ENCODE assay signal across 8 cellular contexts in genomic region chr9:91711755-91712591, GRCh38.
DNase-seq lines count a peak whose midpoint lies in the region; ATAC-seq, FAIRE-seq and TF ChIP-seq lines count a peak whose summit lies in the region.

No MANE protein-coding gene starts in this region.

- CTCF ChIA-PET in K562 (lab: Yijun Ruan, JAX; ENCODE audit: low intra/inter-chr PET ratio), result no interaction called here

- H3K27ac ChIP-seq in K562 (ENCODE audit: extremely low read depth, low read depth, low read length) (no peak overlapping the region), tibial artery (no peak overlapping the region)

- POLR2A ChIA-PET in K562 (lab: Yijun Ruan, JAX), result interaction anchor here (1.0 kb wide), 1 partner anchor 10 kb away, joined by 4 read pairs; no protein-coding TSS in a partner anchor

- in situ Hi-C loops in K562 (cut with MboI), result no loop called here

- WGBS in K562 (ENCODE audit: insufficient coverage, low coverage, missing lambda C conversion rate), result 46% methylated on average over 7 of the region's 8 CpGs

- H3K36me3 ChIP-seq in K562 (ENCODE audit: control insufficient read depth, insufficient read depth, low read length), result no peaks in the 10 kb centered on the region
- no peaks in the 10 kb centered on the region for H3K36me3 ChIP-seq in tibial artery

- H3K79me2 ChIP-seq in K562 (ENCODE audit: control insufficient read depth, insufficient read depth, low read length), result no peaks in the 10 kb centered on the region

- no peak for TF ChIP-seq EP300 in K562 (IDR thresholded peaks at IDR 0.05; ENCODE audit: low read length)

- H3K27me3 ChIP-seq in K562 (ENCODE audit: control insufficient read depth in 2 of 2, insufficient read depth in 2 of 2, low read length in 2 of 2), result no peaks in the 10 kb centered on the region; a peak in 1 of 5 replicates
- H3K27me3 ChIP-seq in tibial artery, result peaks cover 0 to 32% of the 10 kb centered on the region in 2 donors

- no peak for FAIRE-seq in K562 (lab: Jason Lieb, UNC)

- peak; percentile 92 for ATAC-seq in GM19025 (IDR thresholded peaks at IDR 0.05; ENCODE audit: low read depth, unreplicated experiment)
- peak; percentile 83 for ATAC-seq in HG02943 (IDR thresholded peaks at IDR 0.05; ENCODE audit: low read depth, unreplicated experiment)
- 0 out of 3 replicates have a peak, but pooled peaks have one; percentile 26 for ATAC-seq in K562

- DNase-seq in K562 (ENCODE audit: extremely low read depth in 1 of 4, low spot score in 3 of 4), result peak in 1 of 4 experiments; percentile 13
- peak; percentile 42 to 60 (median 54) for DNase-seq in stimulated activated CD4-positive, alpha-beta T cell treated with anti-CD3 and anti-CD28 coated beads, TNF-alpha, amount 100 ng/mL, for 48 hours (ENCODE audit: low read depth in 3 of 3)
- no peak for DNase-seq in tibial artery
- no peak for DNase-seq in NCI-H2029 treated with DMSO at 0.1 percent for 48 hours (lab: John Stamatoyannopoulos, UW)
- DNase-seq in dedifferentiated amniotic fluid mesenchymal stem cell (ENCODE audit: extremely low spot score), result no peak

- H4K20me1 ChIP-seq in K562 (replicated peaks; ENCODE audit: control insufficient read depth, insufficient read depth, low read length), result no peaks in the 10 kb centered on the region

- TF ChIP-seq RAD21 in K562 (CRISPR knock-in tag; conservative IDR thresholded peaks at IDR 0.05 in 1 of 2, IDR thresholded peaks at IDR 0.05 in 1 of 2), result no peak

- H3K4me3 ChIP-seq in K562 (no peak overlapping the region), tibial artery (no peak overlapping the region)

- H2AFZ ChIP-seq in K562 (ENCODE audit: low read depth, low read length), result peak overlapping the region; percentile 19; the same call in 1 of the 2 replicates

- no peak overlapping the region for H3K9ac ChIP-seq in K562 (ENCODE audit: insufficient read depth in 1 of 2, low read depth in 2 of 2, low read length in 2 of 2)

- intact Hi-C loops in K562 (cut with micrococcal nuclease), result no loop called here
- intact Hi-C loops in tibial artery (cut with DNase I; ENCODE audit: low total_unique reads), result no loop called here

- H3K9me3 ChIP-seq in K562 (replicated peaks; ENCODE audit: control insufficient read depth, insufficient read depth, low read depth, low read length) (peaks cover 2% of the 10 kb centered on the region; the same call in 1 of the 2 replicates), tibial artery (peaks cover 0 to 7% (median 7%) of the 10 kb centered on the region in 3 donors)

- H3K4me1 ChIP-seq in K562 (replicated peaks in 1 of 2; ENCODE audit: control insufficient read depth in 2 of 2, insufficient read depth in 2 of 2, low read length in 2 of 2), result peaks cover 0 to 2% of the 10 kb centered on the region in 2 experiments; a peak in 1 of 5 replicates
- H3K4me1 ChIP-seq in tibial artery, result no peaks in the 10 kb centered on the region

- H3K4me2 ChIP-seq in K562 (ENCODE audit: insufficient read depth, low read length), result no peak overlapping the region

- no TSS peak for BruUV-seq in K562 (replicated peaks; lab: Mats Ljungman, UMichigan)

- TF ChIP-seq CTCF in K562 (IDR thresholded peaks at IDR 0.05 in 2 of 3, conservative IDR thresholded peaks at IDR 0.05 in 1 of 3; ENCODE audit: insufficient read depth in 2 of 3, low read depth in 1 of 3, low read length in 3 of 3), result no peak
- no peak for TF ChIP-seq CTCF in tibial artery (IDR thresholded peaks at IDR 0.05)

- H3K9me1 ChIP-seq in K562 (ENCODE audit: control insufficient read depth, insufficient read depth, low read length), result no peaks in the 10 kb centered on the region

- TF ChIP-seq POLR2A in Raji (IDR thresholded peaks at IDR 0.05; ENCODE audit: insufficient read depth, low read depth, low read length) (peak; percentile 53), K562 (conservative IDR thresholded peaks at IDR 0.05) (no peak)

TF ChIP-seq in K562, 482 proteins besides CTCF, POLR2A, EP300 and RAD21:
- TF ChIP-seq TAL1 (IDR thresholded peaks at IDR 0.05) (no peak), MYBL2 (IDR thresholded peaks at IDR 0.05; ENCODE audit: low read depth) (no peak), MYBL2 (CRISPR knock-in tag; IDR thresholded peaks at IDR 0.05; ENCODE audit: borderline replicate concordance) (no peak), ZNF584 (CRISPR knock-in tag; IDR thresholded peaks at IDR 0.05; ENCODE audit: low read depth) (no peak), BRCA1 (IDR thresholded peaks at IDR 0.05) (no peak), BRCA1 (CRISPR knock-in tag; IDR thresholded peaks at IDR 0.05) (no peak), PHTF2 (CRISPR knock-in tag; IDR thresholded peaks at IDR 0.05) (no peak), TFAM (CRISPR knock-in tag; conservative IDR thresholded peaks at IDR 0.05) (no peak), MITF (IDR thresholded peaks at IDR 0.05) (no peak), FOXJ2 (tag; IDR thresholded peaks at IDR 0.05) (no peak), ZBED1 (IDR thresholded peaks at IDR 0.05) (no peak), KAT8 (IDR thresholded peaks at IDR 0.05; ENCODE audit: low read depth) (no peak), MAFF (IDR thresholded peaks at IDR 0.05; ENCODE audit: low read length) (no peak), USF1 (CRISPR knock-in tag; IDR thresholded peaks at IDR 0.05) (no peak), NFE2 (IDR thresholded peaks at IDR 0.05; ENCODE audit: low read depth) (no peak), ID3 (CRISPR knock-in tag; IDR thresholded peaks at IDR 0.05) (no peak), ID3 (tag; IDR thresholded peaks at IDR 0.05) (no peak), ZNF134 (CRISPR knock-in tag; conservative IDR thresholded peaks at IDR 0.05) (no peak)

Comparison
In these comparisons a context has a peak if more than half of its experiments do, and no peak if none do; other contexts are left out.
1. ATAC-seq: peak in every context shown above with its lines; median percentile 92 in GM19025; 83 in HG02943; 26 in K562.
2. DNase-seq: peak in stimulated activated CD4-positive, alpha-beta T cell treated with anti-CD3 and anti-CD28 coated beads, TNF-alpha, amount 100 ng/mL, for 48 hours (3 of 3); none in tibial artery (0 of 2), NCI-H2029 treated with DMSO at 0.1 percent for 48 hours (single experiment) and dedifferentiated amniotic fluid mesenchymal stem cell (single experiment).